8 cellular contexts compared by ENCODE assay signal in genomic region chr10:88991900-88992237, GRCh38. TPM values are rescaled to one million over a fixed set of nuclear protein-coding genes. Genes with fewer than 3 reads are reported as not detected.
DNase-seq lines count a peak whose midpoint lies in the region; ATAC-seq and TF ChIP-seq lines count a peak whose summit lies in the region.

No MANE protein-coding gene starts in this region.

- H3K27ac ChIP-seq in HUES6 (ENCODE audit: low read depth, low read length) (no peak overlapping the region), lung (ENCODE audit: low read depth in 1 of 2, low read length in 1 of 2) (peak overlapping the region; percentile 88 to 99)

- no peak for TF ChIP-seq CTCF in BJ (IDR thresholded peaks at IDR 0.05; ENCODE audit: insufficient read depth, low read depth, low read length)
- no peak for TF ChIP-seq CTCF in astrocyte of the cerebellum (IDR thresholded peaks at IDR 0.05; ENCODE audit: low read depth, low read length, missing control alignments)
- no peak for TF ChIP-seq CTCF in lung (IDR thresholded peaks at IDR 0.05; ENCODE audit: control extremely low read depth, extremely low read depth)

- H3K36me3 ChIP-seq in BJ (ENCODE audit: control insufficient read depth, insufficient read depth, low read length), result no peaks in the 10 kb centered on the region; the same call in 1 of the 2 replicates
- H3K36me3 ChIP-seq in HUES6 (ENCODE audit: control insufficient read depth, insufficient read depth, low read length), result no peaks in the 10 kb centered on the region
- no peaks in the 10 kb centered on the region for H3K36me3 ChIP-seq in lung (ENCODE audit: control insufficient read depth in 2 of 2, insufficient read depth in 2 of 2, low read length in 2 of 2)

- H3K9me3 ChIP-seq in HUES6 (ENCODE audit: control insufficient read depth, insufficient read depth, low read depth, low read length), result no peaks in the 10 kb centered on the region
- no peaks in the 10 kb centered on the region for H3K9me3 ChIP-seq in lung (ENCODE audit: control insufficient read depth in 2 of 2, insufficient read depth in 1 of 2, low read length in 1 of 2)

- H3K9ac ChIP-seq in HUES6 (ENCODE audit: low read length), result no peak overlapping the region

- H3K27me3 ChIP-seq in BJ (ENCODE audit: control insufficient read depth, insufficient read depth, low read length) (no peaks in the 10 kb centered on the region), HUES6 (ENCODE audit: control insufficient read depth, insufficient read depth, low read length) (peaks cover 26% of the 10 kb centered on the region), lung (ENCODE audit: control insufficient read depth, insufficient read depth) (no peaks in the 10 kb centered on the region)

- ATAC-seq in lung (ENCODE audit: insufficient read depth, low FRiP score) (no peak), HG03460 (IDR thresholded peaks at IDR 0.05; ENCODE audit: unreplicated experiment) (no peak)

- peaks cover 8% of the 10 kb centered on the region for H3K4me1 ChIP-seq in HUES6 (ENCODE audit: control insufficient read depth, insufficient read depth, low read length)
- peaks cover 0 to 4% of the 10 kb centered on the region in 2 donors for H3K4me1 ChIP-seq in lung (ENCODE audit: control insufficient read depth in 2 of 2, insufficient read depth in 2 of 2, low read length in 2 of 2)

- POLR2A ChIA-PET in BJ (lab: Charles Lee), result interaction anchor here (0.8 kb wide), 1 partner anchor 27 kb away, joined by 3 read pairs; no protein-coding TSS in a partner anchor

- WGBS in lung, 2 donors, result 13 to 19% methylated on average over 6 of the region's 6 CpGs

- H3K4me3 ChIP-seq in BJ (ENCODE audit: low read depth, low read length) (peak overlapping the region; percentile 75), HUES6 (ENCODE audit: low read depth, low read length) (peak overlapping the region; percentile 76), astrocyte of the cerebellum (ENCODE audit: low read depth, low read length) (peak overlapping the region; percentile 79), lung (peak overlapping the region; percentile 85)

- CTCF ChIA-PET in BJ (lab: Yijun Ruan, JAX), result interaction anchor here (0.6 to 8.4 kb wide), 10 partner anchors 38 to 232 kb away, joined by 3 to 136 read pairs (median 9); no protein-coding TSS in a partner anchor

- DNase-seq in BJ (ENCODE audit: low read depth) (no peak), astrocyte of the cerebellum (ENCODE audit: low read depth) (no peak), lung (ENCODE audit: low spot score) (no peak), Ammon's horn (ENCODE audit: low spot score) (no peak), NCI-H1105 (lab: John Stamatoyannopoulos, UW) (no peak)
- no peak for DNase-seq in stimulated activated CD4-positive, alpha-beta T cell treated with anti-CD3 and anti-CD28 coated beads, Interleukin-4, amount 100 ng/mL, for 1 hour

- in situ Hi-C loops in astrocyte of the cerebellum (cut with HindIII; ENCODE audit: low sequenced_read_pairs), result no loop called here

RNA-seq across cellular contexts. Expression of gene FAS, which starts 1.3 kb away (rescaled TPM):
- polyA plus RNA-seq in BJ (2011; rRNA removed) (52.3 and 83.2 TPM in 2 replicates), lung (10 to 100 TPM; 10.5 to 37.5 TPM)
- 20.6 and 25.7 TPM in 2 replicates for polyA minus RNA-seq in BJ (2011; rRNA and poly(A)+ RNA removed)
- total RNA-seq in lung, result 10 to 100 TPM; 35.1 to 74.7 TPM

RNA-seq across cellular contexts. Expression of gene ACTA2, which starts 39.3 kb away (rescaled TPM):
- polyA plus RNA-seq in BJ (2011; rRNA removed), result 1,067 and 1,821 TPM in 2 replicates
- polyA minus RNA-seq in BJ (2011; rRNA and poly(A)+ RNA removed), result 1,091 and 1,267 TPM in 2 replicates
- 100 to 1,000 TPM; 291 to 485 TPM for total RNA-seq in lung
- polyA plus RNA-seq in lung, result 100 to 1,000 TPM; 186 to 206 TPM
